14 cellular contexts compared by ENCODE assay signal in the genomic region with DNA sequence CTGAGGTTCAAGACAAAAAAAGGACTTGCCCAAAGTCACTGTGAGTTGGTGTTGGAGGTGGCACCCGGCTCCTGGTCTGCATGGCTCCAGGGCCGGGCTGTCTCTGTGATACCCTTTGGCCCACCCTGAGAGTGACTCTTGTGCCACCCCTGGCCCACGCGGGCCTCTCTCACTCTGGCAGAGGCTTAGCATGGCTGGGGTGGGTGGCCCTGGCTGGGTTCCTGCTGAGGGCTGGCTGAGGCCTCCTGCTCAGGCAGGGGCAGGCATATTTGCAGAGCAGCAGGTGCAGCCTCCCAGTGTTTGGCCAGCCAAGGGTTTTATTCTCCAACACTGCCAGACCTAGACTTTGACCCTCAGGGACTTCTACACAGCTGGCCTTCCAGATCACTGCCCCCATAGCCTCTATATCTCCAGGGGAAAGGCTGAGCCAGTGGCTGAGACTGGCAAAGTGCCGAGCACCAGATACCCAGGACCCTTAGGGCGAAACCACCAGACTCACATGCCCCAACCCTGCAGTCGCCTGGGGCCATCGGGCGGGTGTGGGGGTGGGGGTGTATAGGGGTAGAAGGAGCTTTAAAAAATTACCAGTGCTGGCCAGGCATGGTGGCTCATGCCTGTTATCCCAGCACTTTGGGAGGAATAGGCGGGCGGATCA. TPM values are rescaled to one million over a fixed set of nuclear protein-coding genes. Genes with fewer than 3 reads are reported as not detected.
DNase-seq lines count a peak whose midpoint lies in the region; ATAC-seq, FAIRE-seq and TF ChIP-seq lines count a peak whose summit lies in the region.
"Had no signal": no experiment of that assay in that cellular context is flagged by ENCODE, and none has a peak within 500 bp of the region (broad histone marks: within the 10 kb centered on the region; RNA-seq: fewer than 3 reads in every experiment).

No MANE protein-coding gene starts in this region.

- H3K4me1 Mint-ChIP-seq in natural killer cell (peaks cover 76 to 81% of the 10 kb centered on the region in 2 donors), Calu3 (ENCODE audit: low read depth, unreplicated experiment) (peaks cover 16% of the 10 kb centered on the region)

- DNase-seq in DMS153 (lab: John Stamatoyannopoulos, UW): peak; percentile 54
- DNase-seq in K562 (ENCODE audit: extremely low read depth in 1 of 4, low spot score in 3 of 4): no peak
- DNase-seq in natural killer cell: peak; percentile 14
- no peak for DNase-seq in epidermal melanocyte (ENCODE audit: insufficient read length, low spot score)
- no peak for DNase-seq in Calu3
- DNase-seq in NCI-H1105 treated with DMSO at 0.1 percent for 48 hours (lab: John Stamatoyannopoulos, UW): no peak
- DNase-seq in sciatic nerve (ENCODE audit: low spot score): no peak
- DNase-seq: activated T-cell treated with anti-CD3 and anti-CD28 coated beads, Interleukin-2, amount 50 U/mL, for 72 hours; central memory CD4-positive, alpha-beta T cell; PC-9 had no signal

- peaks cover 93% of the 10 kb centered on the region for H3K4me1 ChIP-seq in KMS-11 (ENCODE audit: low read depth, poor library complexity, severe bottlenecking)
- peaks cover 17 to 44% of the 10 kb centered on the region in 2 experiments for H3K4me1 ChIP-seq in K562 (replicated peaks in 1 of 2; ENCODE audit: control insufficient read depth in 2 of 2, insufficient read depth in 2 of 2, low read length in 2 of 2)

- peak overlapping the region; percentile 14; the same call in 1 of the 2 replicates for H3K9ac ChIP-seq in KMS-11
- peak overlapping the region in 1 of 2 experiments; percentile 65; a peak in 1 of 4 replicates for H3K9ac ChIP-seq in K562 (ENCODE audit: insufficient read depth in 1 of 2, low read depth in 2 of 2, low read length in 2 of 2)

- in situ Hi-C loops in K562 (cut with MboI): no loop called here

- no peaks in the 10 kb centered on the region for H3K9me3 ChIP-seq in K562 (replicated peaks; ENCODE audit: control insufficient read depth, insufficient read depth, low read depth, low read length)
- H3K9me3 ChIP-seq: neutrophil had no signal

- intact Hi-C loops in K562 (cut with micrococcal nuclease) (no loop called here), natural killer cell (cut with micrococcal nuclease) (no loop called here), Calu3 (cut with micrococcal nuclease; ENCODE audit: unreplicated experiment) (no loop called here), sciatic nerve (cut with DNase I) (no loop called here)

- H3K27ac ChIP-seq in KMS-11 (peak overlapping the region; percentile 43), K562 (ENCODE audit: extremely low read depth, low read depth, low read length) (no peak overlapping the region)
- H3K27ac ChIP-seq: neutrophil, PC-9 had no signal

- H3K79me2 ChIP-seq in KMS-11 (ENCODE audit: insufficient read depth, low read depth) (no peaks in the 10 kb centered on the region), K562 (ENCODE audit: control insufficient read depth, insufficient read depth, low read length) (no peaks in the 10 kb centered on the region)

- H3K36me3 Mint-ChIP-seq in natural killer cell: no peaks in the 10 kb centered on the region
- no peaks in the 10 kb centered on the region for H3K36me3 Mint-ChIP-seq in Calu3 (ENCODE audit: insufficient read depth, unreplicated experiment)

- FAIRE-seq in K562 (lab: Jason Lieb, UNC): no peak
- FAIRE-seq: GM12892 had no signal

- peak overlapping the region; percentile 82 for H3K4me3 Mint-ChIP-seq in natural killer cell
- no peak overlapping the region for H3K4me3 Mint-ChIP-seq in Calu3 (ENCODE audit: low read depth, unreplicated experiment)
- H3K4me3 Mint-ChIP-seq: activated T-cell treated with anti-CD3 and anti-CD28 coated beads, Interleukin-2, amount 50 U/mL, for 72 hours; stimulated activated naive CD8-positive, alpha-beta T cell treated with anti-CD3 and anti-CD28 coated beads, Interleukin-15, amount 100 ng/mL, for 72 hours had no signal

- H3K27me3 ChIP-seq in KMS-11 (ENCODE audit: insufficient read depth, low read depth): no peaks in the 10 kb centered on the region
- H3K27me3 ChIP-seq in K562 (ENCODE audit: control insufficient read depth in 2 of 2, insufficient read depth in 2 of 2, low read length in 2 of 2): no peaks in the 10 kb centered on the region

- BruUV-seq in K562 (replicated peaks; lab: Mats Ljungman, UMichigan) (no TSS peak), Calu3 (replicated peaks; lab: Mats Ljungman, UMichigan) (no TSS peak)

- ATAC-seq in K562 (peak; percentile 10), natural killer cell (no peak), sciatic nerve (no peak)
- ATAC-seq: activated T-cell treated with anti-CD3 and anti-CD28 coated beads, Interleukin-2, amount 50 U/mL, for 72 hours; stimulated activated naive CD8-positive, alpha-beta T cell treated with anti-CD3 and anti-CD28 coated beads, Interleukin-15, amount 100 ng/mL, for 72 hours had no signal

- H3K27me3 Mint-ChIP-seq in natural killer cell (ENCODE audit: low read depth in 2 of 2) (no peaks in the 10 kb centered on the region), Calu3 (ENCODE audit: unreplicated experiment) (peaks cover 14% of the 10 kb centered on the region)
- H3K27me3 Mint-ChIP-seq: stimulated activated naive CD8-positive, alpha-beta T cell treated with anti-CD3 and anti-CD28 coated beads, Interleukin-15, amount 100 ng/mL, for 72 hours had no signal

- CTCF ChIA-PET in K562 (lab: Yijun Ruan, JAX; ENCODE audit: low intra/inter-chr PET ratio): no interaction called here
- CTCF ChIA-PET in Calu3 (lab: Charles Lee): interaction anchor here (0.6 to 1.0 kb wide), 3 partner anchors 16 to 32 kb away, joined by 3 to 4 read pairs (median 3); partner anchors contain the start of gene ADGRG1

- H3K9me1 ChIP-seq in K562 (ENCODE audit: control insufficient read depth, insufficient read depth, low read length): no peaks in the 10 kb centered on the region

- H3K36me3 ChIP-seq in KMS-11 (ENCODE audit: insufficient read depth): no peaks in the 10 kb centered on the region
- H3K36me3 ChIP-seq in K562 (ENCODE audit: control insufficient read depth, insufficient read depth, low read length): no peaks in the 10 kb centered on the region
- H3K36me3 ChIP-seq: neutrophil had no signal

- POLR2A ChIA-PET in K562 (lab: Yijun Ruan, JAX): no interaction called here

- H2AFZ ChIP-seq in KMS-11 (ENCODE audit: low read depth) (peak overlapping the region; percentile 55; the same call in 1 of the 2 replicates), K562 (ENCODE audit: low read depth, low read length) (no peak overlapping the region)
- H2AFZ ChIP-seq: PC-9 had no signal

- peak overlapping the region; percentile 80 to 94 for H3K27ac Mint-ChIP-seq in natural killer cell
- H3K27ac Mint-ChIP-seq in Calu3 (ENCODE audit: unreplicated experiment): no peak overlapping the region
- H3K27ac Mint-ChIP-seq: activated T-cell treated with anti-CD3 and anti-CD28 coated beads, Interleukin-2, amount 50 U/mL, for 72 hours had no signal

- no peak for TF ChIP-seq EP300 in K562 (IDR thresholded peaks at IDR 0.05; ENCODE audit: low read length)

- no peaks in the 10 kb centered on the region for H3K9me3 Mint-ChIP-seq in natural killer cell
- H3K9me3 Mint-ChIP-seq in Calu3 (ENCODE audit: low read depth, unreplicated experiment): no peaks in the 10 kb centered on the region
- H3K9me3 Mint-ChIP-seq: activated T-cell treated with anti-CD3 and anti-CD28 coated beads, Interleukin-2, amount 50 U/mL, for 72 hours; stimulated activated naive CD8-positive, alpha-beta T cell treated with anti-CD3 and anti-CD28 coated beads, Interleukin-15, amount 100 ng/mL, for 72 hours had no signal

- H3K4me2 ChIP-seq in KMS-11: peak overlapping the region; percentile 59
- no peak overlapping the region for H3K4me2 ChIP-seq in K562 (ENCODE audit: insufficient read depth, low read length)
- H3K4me2 ChIP-seq: PC-9 had no signal

- no peaks in the 10 kb centered on the region for H4K20me1 ChIP-seq in KMS-11 (ENCODE audit: insufficient read depth)
- no peaks in the 10 kb centered on the region for H4K20me1 ChIP-seq in K562 (replicated peaks; ENCODE audit: control insufficient read depth, insufficient read depth, low read length)

- TF ChIP-seq POLR2A in K562 (conservative IDR thresholded peaks at IDR 0.05): no peak

- H3K4me3 ChIP-seq in KMS-11 (IDR thresholded peaks at IDR 0.05; ENCODE audit: insufficient read depth, low read depth, low read length) (no peak overlapping the region), K562 (no peak overlapping the region)
- H3K4me3 ChIP-seq: PC-9 had no signal

- 66% methylated on average over 11 of the region's 11 CpGs for WGBS in K562 (ENCODE audit: insufficient coverage, low coverage, missing lambda C conversion rate)

- no peak for TF ChIP-seq RAD21 in K562 (CRISPR knock-in tag; conservative IDR thresholded peaks at IDR 0.05 in 1 of 2, IDR thresholded peaks at IDR 0.05 in 1 of 2)

- TF ChIP-seq CTCF in KMS-11 (conservative IDR thresholded peaks at IDR 0.05; ENCODE audit: low read depth, low read length): no peak
- no peak for TF ChIP-seq CTCF in K562 (IDR thresholded peaks at IDR 0.05 in 2 of 3, conservative IDR thresholded peaks at IDR 0.05 in 1 of 3; ENCODE audit: insufficient read depth in 2 of 3, low read depth in 1 of 3, low read length in 3 of 3)
- no peak for TF ChIP-seq CTCF in natural killer cell (IDR thresholded peaks at IDR 0.05)
- no peak for TF ChIP-seq CTCF in Calu3 (IDR thresholded peaks at IDR 0.05; ENCODE audit: unreplicated experiment)

RNA-seq across cellular contexts. Expression of gene ADGRG1, which starts 21.5 kb away (rescaled TPM):
- 0.81 and 1.3 TPM in 2 replicates for total RNA-seq in K562 (2011; cell fraction: chromatin; rRNA removed; ENCODE audit: low replicate concordance)
- total RNA-seq in K562 (2011; cell fraction: nucleolus; rRNA removed): 0.79 and 1.0 TPM in 2 replicates
- total RNA-seq in K562 (2011; cell fraction: nucleoplasm; rRNA removed): 0.81 and 2.1 TPM in 2 replicates
- total RNA-seq in K562 (2014; rRNA removed): not detected in 2 replicates
- not detected in 2 replicates for total RNA-seq in K562 (2014; rRNA removed; fragmentation: Illumina TruSeq; extraction: Trizol)
- not detected in 2 replicates for total RNA-seq in K562 (2015; rRNA removed; fragmentation: Illumina TruSeq; extraction: Trizol)
- 0.31 TPM in 1 of 2 replicates, not detected in the other for total RNA-seq in K562 (2021)
- 0.04 and 0.57 TPM in 2 replicates for polyA plus RNA-seq in K562 (2011; rRNA removed)
- polyA plus RNA-seq in K562 (2011; cell fraction: cytosol; rRNA removed): 0.12 and 0.15 TPM in 2 replicates
- polyA plus RNA-seq in K562 (2011; cell fraction: nucleus; rRNA removed): 0.70 and 0.81 TPM in 2 replicates
- 0.39 and 0.44 TPM in 2 replicates for polyA plus RNA-seq in K562 (2012)
- polyA plus RNA-seq in K562 (2014; fragmentation: Illumina TruSeq; extraction: Trizol): 0.16 and 0.29 TPM in 2 replicates
- not detected for polyA plus RNA-seq in K562 (2014; fragmentation: Nextera tagmentation; extraction: Ambion mirVana)
- 0.34 TPM in 1 of 2 replicates, not detected in the other for polyA plus RNA-seq in K562 (2014; rRNA removed)
- polyA minus RNA-seq in K562 (2011; rRNA and poly(A)+ RNA removed): 0.18 TPM in 2 replicates
- polyA minus RNA-seq in K562 (2011; cell fraction: cytosol; rRNA and poly(A)+ RNA removed): not detected in 2 replicates
- polyA minus RNA-seq in K562 (2011; cell fraction: nucleus; rRNA and poly(A)+ RNA removed): 0.33 TPM in 1 of 2 replicates, not detected in the other
- 100 to 1,000 TPM; 830 to 949 (median 858) TPM for total RNA-seq in natural killer cell
- total RNA-seq in Calu3 (2022): 269 and 278 TPM in 2 replicates
- total RNA-seq in sciatic nerve: 47.4 TPM

Comparison
In these comparisons a context has a peak if more than half of its experiments do, and no peak if none do; other contexts are left out.
1. DNase-seq: peak in DMS153 (single experiment) and natural killer cell (single experiment); none in K562 (0 of 4), epidermal melanocyte (single experiment), Calu3 (single experiment), NCI-H1105 treated with DMSO at 0.1 percent for 48 hours (single experiment) and sciatic nerve (single experiment).
2. RNA of gene ADGRG1, which starts 21.5 kb away (total RNA-seq): 830 to 949 TPM in natural killer cell, 269 to 278 TPM in Calu3 and 47.4 TPM in sciatic nerve (single experiment); 0.31 to 2.1 TPM in K562; every median in the first group is over 10 times any median in the second.